Comparison of ENCODE assay signal across 20 cellular contexts in genomic region chr9:127415657-127416056, GRCh38.
"Had no signal": no experiment of that assay in that cellular context is flagged by ENCODE, and none has a peak within 500 bp of the region (broad histone marks: within the 10 kb centered on the region; RNA-seq: fewer than 3 reads in every experiment).

No MANE protein-coding gene starts in this region.

- DNase-seq: colonic mucosa; cortex of kidney; effector CD8-positive, alpha-beta T cell; effector memory CD8-positive, alpha-beta T cell; endodermal cell; erythroblast; esophagus squamous epithelium; foreskin keratinocyte; heart left ventricle; hippocampal formation; left cardiac atrium; left lung; left ventricle myocardium superior; lower lobe of right lung; mesenchymal stem cell; midbrain had no signal

- H3K27me3 ChIP-seq: colonic mucosa, esophagus squamous epithelium, gastroesophageal sphincter, heart left ventricle, left lung had no signal

- H3K9me3 Mint-ChIP-seq: dendritic cell treated with granulocyte-macrophage colony-stimulating factor and Interleukin-4, amounts not matched to agents 40 ng/mL and 50 ng/mL, for 4 days; effector memory CD8-positive, alpha-beta T cell; endodermal cell had no signal

- H3K4me3 ChIP-seq: colonic mucosa, esophagus squamous epithelium, gastroesophageal sphincter, heart left ventricle, left lung, lower lobe of right lung had no signal

- H3K4me3 Mint-ChIP-seq: dendritic cell treated with granulocyte-macrophage colony-stimulating factor and Interleukin-4, amounts not matched to agents 40 ng/mL and 50 ng/mL, for 4 days; effector memory CD8-positive, alpha-beta T cell; endodermal cell had no signal

- H3K9me3 ChIP-seq: colonic mucosa, esophagus squamous epithelium, gastroesophageal sphincter, heart left ventricle, left lung, lower lobe of right lung had no signal

- H3K27me3 Mint-ChIP-seq: effector memory CD8-positive, alpha-beta T cell had no signal

- ATAC-seq: effector memory CD8-positive, alpha-beta T cell; esophagus mucosa; foreskin keratinocyte; gastroesophageal sphincter; heart left ventricle; left cardiac atrium; left lung; left ventricle myocardium superior; lower lobe of right lung had no signal

- H3K36me3 ChIP-seq: colonic mucosa, esophagus squamous epithelium, left lung, lower lobe of right lung had no signal

- H3K4me1 ChIP-seq: colonic mucosa, lower lobe of right lung had no signal

- H3K27ac ChIP-seq: colonic mucosa, epithelial cell of prostate, foreskin keratinocyte, gastroesophageal sphincter, left lung, lower lobe of right lung had no signal

- H3K27ac Mint-ChIP-seq: effector memory CD8-positive, alpha-beta T cell; endodermal cell had no signal
